In the genomic region with DNA sequence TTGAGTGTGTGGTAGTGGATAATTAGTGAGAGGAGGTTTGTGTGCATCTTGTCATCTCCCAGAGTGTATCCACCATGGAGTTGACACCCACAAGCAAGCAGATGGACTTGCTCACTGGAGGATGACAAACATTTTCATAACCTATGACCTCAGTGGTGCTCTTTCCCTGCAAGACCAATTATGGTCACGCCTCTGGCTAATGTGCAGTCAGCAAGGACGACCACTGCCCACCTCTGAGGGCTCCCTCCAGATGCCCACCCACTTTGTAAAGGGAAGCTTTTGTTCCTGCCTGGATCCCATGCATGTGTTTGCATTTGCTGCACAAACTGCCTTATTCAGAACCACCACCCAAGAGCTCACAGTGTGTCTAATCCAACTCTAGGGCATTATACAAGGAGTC, we compare ENCODE assay signal across 1 cellular context.
TF ChIP-seq lines count a peak whose summit lies in the region.

No MANE protein-coding gene starts in this region.

TF ChIP-seq in GM12878, 131 proteins besides CTCF, POLR2A, EP300 and RAD21 (continued from another document):
- TF ChIP-seq SUPT20H (IDR thresholded peaks at IDR 0.05; ENCODE audit: borderline replicate concordance, control insufficient read depth, low read depth, low read length): no peak
- TF ChIP-seq CHD2 (IDR thresholded peaks at IDR 0.05; ENCODE audit: borderline replicate concordance, low read depth, low read length): no peak
- TF ChIP-seq CREB1 (IDR thresholded peaks at IDR 0.05; ENCODE audit: low read depth): no peak
- TF ChIP-seq SUZ12 (IDR thresholded peaks at IDR 0.05; ENCODE audit: unreplicated experiment): no peak
- no peak for TF ChIP-seq ETV6 (conservative IDR thresholded peaks at IDR 0.05 in 1 of 2, IDR thresholded peaks at IDR 0.05 in 1 of 2; ENCODE audit: borderline replicate concordance in 1 of 2, low read depth in 1 of 2)
- no peak for TF ChIP-seq ZNF24 (IDR thresholded peaks at IDR 0.05)
- no peak for TF ChIP-seq STAT1 (conservative IDR thresholded peaks at IDR 0.05)
- TF ChIP-seq ZBTB4 (CRISPR knock-in tag; IDR thresholded peaks at IDR 0.05): no peak
- TF ChIP-seq RELA (IDR thresholded peaks at IDR 0.05; ENCODE audit: borderline replicate concordance, partially characterized antibody): no peak
- TF ChIP-seq, protein P1, sequence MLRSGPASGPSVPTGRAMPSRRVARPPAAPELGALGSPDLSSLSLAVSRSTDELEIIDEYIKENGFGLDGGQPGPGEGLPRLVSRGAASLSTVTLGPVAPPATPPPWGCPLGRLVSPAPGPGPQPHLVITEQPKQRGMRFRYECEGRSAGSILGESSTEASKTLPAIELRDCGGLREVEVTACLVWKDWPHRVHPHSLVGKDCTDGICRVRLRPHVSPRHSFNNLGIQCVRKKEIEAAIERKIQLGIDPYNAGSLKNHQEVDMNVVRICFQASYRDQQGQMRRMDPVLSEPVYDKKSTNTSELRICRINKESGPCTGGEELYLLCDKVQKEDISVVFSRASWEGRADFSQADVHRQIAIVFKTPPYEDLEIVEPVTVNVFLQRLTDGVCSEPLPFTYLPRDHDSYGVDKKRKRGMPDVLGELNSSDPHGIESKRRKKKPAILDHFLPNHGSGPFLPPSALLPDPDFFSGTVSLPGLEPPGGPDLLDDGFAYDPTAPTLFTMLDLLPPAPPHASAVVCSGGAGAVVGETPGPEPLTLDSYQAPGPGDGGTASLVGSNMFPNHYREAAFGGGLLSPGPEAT (IDR thresholded peaks at IDR 0.05; ENCODE audit: low read depth): no peak
- TF ChIP-seq SMAD5 (IDR thresholded peaks at IDR 0.05; ENCODE audit: low read depth): no peak
- TF ChIP-seq POU2F2 (IDR thresholded peaks at IDR 0.05; ENCODE audit: borderline replicate concordance, low read depth, low read length): no peak
- TF ChIP-seq, protein P2, sequence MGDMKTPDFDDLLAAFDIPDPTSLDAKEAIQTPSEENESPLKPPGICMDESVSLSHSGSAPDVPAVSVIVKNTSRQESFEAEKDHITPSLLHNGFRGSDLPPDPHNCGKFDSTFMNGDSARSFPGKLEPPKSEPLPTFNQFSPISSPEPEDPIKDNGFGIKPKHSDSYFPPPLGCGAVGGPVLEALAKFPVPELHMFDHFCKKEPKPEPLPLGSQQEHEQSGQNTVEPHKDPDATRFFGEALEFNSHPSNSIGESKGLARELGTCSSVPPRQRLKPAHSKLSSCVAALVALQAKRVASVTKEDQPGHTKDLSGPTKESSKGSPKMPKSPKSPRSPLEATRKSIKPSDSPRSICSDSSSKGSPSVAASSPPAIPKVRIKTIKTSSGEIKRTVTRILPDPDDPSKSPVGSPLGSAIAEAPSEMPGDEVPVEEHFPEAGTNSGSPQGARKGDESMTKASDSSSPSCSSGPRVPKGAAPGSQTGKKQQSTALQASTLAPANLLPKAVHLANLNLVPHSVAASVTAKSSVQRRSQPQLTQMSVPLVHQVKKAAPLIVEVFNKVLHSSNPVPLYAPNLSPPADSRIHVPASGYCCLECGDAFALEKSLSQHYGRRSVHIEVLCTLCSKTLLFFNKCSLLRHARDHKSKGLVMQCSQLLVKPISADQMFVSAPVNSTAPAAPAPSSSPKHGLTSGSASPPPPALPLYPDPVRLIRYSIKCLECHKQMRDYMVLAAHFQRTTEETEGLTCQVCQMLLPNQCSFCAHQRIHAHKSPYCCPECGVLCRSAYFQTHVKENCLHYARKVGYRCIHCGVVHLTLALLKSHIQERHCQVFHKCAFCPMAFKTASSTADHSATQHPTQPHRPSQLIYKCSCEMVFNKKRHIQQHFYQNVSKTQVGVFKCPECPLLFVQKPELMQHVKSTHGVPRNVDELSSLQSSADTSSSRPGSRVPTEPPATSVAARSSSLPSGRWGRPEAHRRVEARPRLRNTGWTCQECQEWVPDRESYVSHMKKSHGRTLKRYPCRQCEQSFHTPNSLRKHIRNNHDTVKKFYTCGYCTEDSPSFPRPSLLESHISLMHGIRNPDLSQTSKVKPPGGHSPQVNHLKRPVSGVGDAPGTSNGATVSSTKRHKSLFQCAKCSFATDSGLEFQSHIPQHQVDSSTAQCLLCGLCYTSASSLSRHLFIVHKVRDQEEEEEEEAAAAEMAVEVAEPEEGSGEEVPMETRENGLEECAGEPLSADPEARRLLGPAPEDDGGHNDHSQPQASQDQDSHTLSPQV (IDR thresholded peaks at IDR 0.05): no peak
